13 cellular contexts compared by ENCODE assay signal in genomic region chr1:51203121-51203873, GRCh38. TPM values are rescaled to one million over a fixed set of nuclear protein-coding genes. Genes with fewer than 3 reads are reported as not detected.
DNase-seq lines count a peak whose midpoint lies in the region; ATAC-seq, FAIRE-seq and TF ChIP-seq lines count a peak whose summit lies in the region.
"Had no signal": no experiment of that assay in that cellular context is flagged by ENCODE, and none has a peak within 500 bp of the region (broad histone marks: within the 10 kb centered on the region; RNA-seq: fewer than 3 reads in every experiment).

No MANE protein-coding gene starts in this region.

- H3K4me1 ChIP-seq in MM.1S (ENCODE audit: low read length) = peaks cover 17% of the 10 kb centered on the region
- no peaks in the 10 kb centered on the region for H3K4me1 ChIP-seq in kidney (ENCODE audit: control insufficient read depth in 1 of 2, insufficient read depth in 1 of 2, low read depth in 1 of 2, low read length in 2 of 2)
- H3K4me1 ChIP-seq: parathyroid adenoma had no signal

- no peaks in the 10 kb centered on the region for H3K9me2 ChIP-seq in MM.1S (replicated peaks; ENCODE audit: insufficient read depth, low read length)

- no peaks in the 10 kb centered on the region for H3K9me3 ChIP-seq in MM.1S (replicated peaks; ENCODE audit: insufficient read depth, low read length)
- no peaks in the 10 kb centered on the region for H3K9me3 ChIP-seq in kidney (ENCODE audit: control insufficient read depth in 1 of 2, low read length in 2 of 2)

- no peaks in the 10 kb centered on the region for H3K36me3 ChIP-seq in MM.1S (replicated peaks; ENCODE audit: insufficient read depth, low read length)
- no peaks in the 10 kb centered on the region for H3K36me3 ChIP-seq in kidney (ENCODE audit: control insufficient read depth in 1 of 2, insufficient read depth in 2 of 2, low read length in 2 of 2)

- H3F3A ChIP-seq in MM.1S (ENCODE audit: insufficient read depth, low read length) = peaks cover 14% of the 10 kb centered on the region

- H3K27ac ChIP-seq in MM.1S (ENCODE audit: low read length) (peak overlapping the region; percentile 92), kidney (ENCODE audit: low read depth in 2 of 2, low read length in 2 of 2) (no peak overlapping the region)
- H3K27ac ChIP-seq: parathyroid adenoma had no signal

- intact Hi-C loops in kidney (cut with DNase I) = no loop called here

- H3K27me3 ChIP-seq in MM.1S (replicated peaks; ENCODE audit: insufficient read depth, low read length) = no peaks in the 10 kb centered on the region

- peak overlapping the region; percentile 2; the same call in 1 of the 2 replicates for H2AFZ ChIP-seq in MM.1S (ENCODE audit: low read length)
- H2AFZ ChIP-seq: parathyroid adenoma had no signal

- H3K4me3 ChIP-seq in MM.1S (ENCODE audit: low read length) (no peak overlapping the region), kidney (ENCODE audit: low read length in 2 of 2) (no peak overlapping the region)

- FAIRE-seq in kidney (lab: Jason Lieb, UNC) = no peak
- FAIRE-seq in urothelium cell line (lab: Jason Lieb, UNC) = no peak

- TF ChIP-seq CTCF in MM.1S (IDR thresholded peaks at IDR 0.05; ENCODE audit: low read length) = no peak
- no peak for TF ChIP-seq CTCF in kidney (IDR thresholded peaks at IDR 0.05; ENCODE audit: borderline replicate concordance, extremely low read depth, insufficient read depth)

- H3K4me2 ChIP-seq in MM.1S (ENCODE audit: low read depth, low read length) = peak overlapping the region; percentile 42

- CTCF ChIA-PET in HEK293T (lab: Yijun Ruan, JAX) = no interaction called here

- peak; percentile 14 for DNase-seq in GM19238 (ENCODE audit: insufficient read length, low spot score)
- DNase-seq in MM.1S = peak; percentile 95
- no peak for DNase-seq in kidney
- DNase-seq in HEK293T (ENCODE audit: extremely low spot score) = no peak
- DNase-seq in urothelium cell line (ENCODE audit: low spot score) = no peak
- no peak for DNase-seq in KG1 (lab: John Stamatoyannopoulos, UW)
- DNase-seq: activated CD4-positive, alpha-beta T cell treated with anti-CD3 and anti-CD28 coated beads for 48 hours; activated naive CD4-positive, alpha-beta T cell treated with anti-CD3 and anti-CD28 coated beads, Interleukin-2, amount 10 ng/mL, durations not matched to agents 7 days and 5 days; CD8-positive, alpha-beta T cell; NCI-H1417 treated with DMSO at 0.1 percent for 48 hours had no signal

- POLR2A ChIA-PET in HEK293T (lab: Yijun Ruan, JAX) = no interaction called here

- H3K79me2 ChIP-seq in MM.1S (ENCODE audit: low read length) = no peaks in the 10 kb centered on the region
- H3K79me2 ChIP-seq: parathyroid adenoma had no signal

- H4K20me1 ChIP-seq in MM.1S (ENCODE audit: insufficient read depth, low read length) = no peaks in the 10 kb centered on the region

- H3K9ac ChIP-seq in MM.1S (ENCODE audit: low read length) (no peak overlapping the region), kidney (ENCODE audit: low read length in 2 of 2) (no peak overlapping the region)
- H3K9ac ChIP-seq: parathyroid adenoma had no signal

- ATAC-seq in GM18498 (IDR thresholded peaks at IDR 0.05; ENCODE audit: unreplicated experiment) (peak; percentile 92), HG02678 (IDR thresholded peaks at IDR 0.05; ENCODE audit: unreplicated experiment) (peak; percentile 91)
- ATAC-seq: CD8-positive, alpha-beta T cell had no signal

TF ChIP-seq in HEK293T, 16 proteins besides CTCF, POLR2A, EP300 and RAD21:
- no peak for TF ChIP-seq BHLHE40 (IDR thresholded peaks at IDR 0.05; ENCODE audit: borderline replicate concordance)
- TF ChIP-seq CTBP1 (IDR thresholded peaks at IDR 0.05; ENCODE audit: borderline replicate concordance) = no peak
- TF ChIP-seq HDGF (IDR thresholded peaks at IDR 0.05; ENCODE audit: borderline replicate concordance) = no peak
- no peak for TF ChIP-seq SP1 (IDR thresholded peaks at IDR 0.05)
- TF ChIP-seq ZNF384 (IDR thresholded peaks at IDR 0.05) = no peak
- TF ChIP-seq PKNOX1 (IDR thresholded peaks at IDR 0.05) = no peak
- TF ChIP-seq SUZ12 (IDR thresholded peaks at IDR 0.05) = no peak
TF ChIP-seq in HEK293T: peak in this region for 0.

RNA-seq across cellular contexts. Expression of gene RNF11, which starts 32.8 kb away (rescaled TPM):
- 105 TPM for total RNA-seq in kidney
- polyA plus RNA-seq in kidney (ENCODE audit: insufficient read depth, low read depth, low replicate concordance) = 62.5 TPM

Comparison
In these comparisons a context has a peak if more than half of its experiments do, and no peak if none do; other contexts are left out.
1. DNase-seq: peak in GM19238 (single experiment) and MM.1S (single experiment); none in kidney (single experiment), HEK293T (single experiment), urothelium cell line (single experiment) and KG1 (single experiment).